14 cellular contexts compared by ENCODE assay signal in the genomic region with DNA sequence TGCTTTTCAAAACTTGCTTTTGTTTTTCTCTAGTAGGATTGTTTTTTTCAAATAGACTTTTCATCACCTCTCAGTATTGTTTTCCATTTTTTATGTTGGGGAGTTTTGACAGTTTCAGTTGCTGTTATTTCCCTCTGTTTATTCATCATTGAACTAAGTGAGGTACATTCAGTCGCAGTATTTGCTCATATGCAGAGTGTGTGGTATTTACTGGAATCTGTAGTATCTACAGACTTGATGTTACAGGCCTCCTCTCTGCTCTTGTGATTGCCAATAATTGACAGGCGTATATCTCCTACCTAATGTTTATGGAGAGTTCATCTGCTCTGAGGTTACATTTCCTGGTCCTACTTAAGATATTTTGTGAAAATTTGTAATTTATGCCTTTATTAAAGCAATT. TPM values are rescaled to one million over a fixed set of nuclear protein-coding genes. Genes with fewer than 3 reads are reported as not detected.
DNase-seq lines count a peak whose midpoint lies in the region; ATAC-seq and TF ChIP-seq lines count a peak whose summit lies in the region.
"Had no signal": no experiment of that assay in that cellular context is flagged by ENCODE, and none has a peak within 500 bp of the region (broad histone marks: within the 10 kb centered on the region; RNA-seq: fewer than 3 reads in every experiment).

No MANE protein-coding gene starts in this region.

- H3K79me2 ChIP-seq in KMS-11 (ENCODE audit: insufficient read depth, low read depth), result no peaks in the 10 kb centered on the region

- H3K27ac Mint-ChIP-seq in activated T-cell treated with anti-CD3 and anti-CD28 coated beads, Interleukin-2, amount 50 U/mL, for 72 hours, result peak overlapping the region; percentile 99
- H3K27ac Mint-ChIP-seq in stimulated activated naive CD8-positive, alpha-beta T cell treated with anti-CD3 and anti-CD28 coated beads, Interleukin-15, Interleukin-2, amounts not matched to agents 100 ng/mL and 50 ng/mL, for 24 hours, result peak overlapping the region; percentile 46

- H3K9me3 ChIP-seq in prostate gland, result no peaks in the 10 kb centered on the region
- H3K9me3 ChIP-seq: heart right ventricle, neutrophil, upper lobe of left lung had no signal

- H3K4me3 ChIP-seq in KMS-11 (IDR thresholded peaks at IDR 0.05; ENCODE audit: insufficient read depth, low read depth, low read length) (no peak overlapping the region), prostate gland (no peak overlapping the region)
- H3K4me3 ChIP-seq: heart right ventricle, upper lobe of left lung had no signal

- no peak overlapping the region for H3K9ac ChIP-seq in KMS-11

- peak overlapping the region; percentile 52 to 64 for H3K4me3 Mint-ChIP-seq in activated T-cell treated with anti-CD3 and anti-CD28 coated beads, Interleukin-2, amount 50 U/mL, for 72 hours
- peak overlapping the region; percentile 27 for H3K4me3 Mint-ChIP-seq in stimulated activated naive CD8-positive, alpha-beta T cell treated with anti-CD3 and anti-CD28 coated beads, Interleukin-15, Interleukin-2, amounts not matched to agents 100 ng/mL and 50 ng/mL, for 24 hours

- TF ChIP-seq CTCF in KMS-11 (conservative IDR thresholded peaks at IDR 0.05; ENCODE audit: low read depth, low read length) (no peak), prostate gland (IDR thresholded peaks at IDR 0.05) (no peak)

- peaks cover 17 to 35% of the 10 kb centered on the region in 2 donors for H3K36me3 Mint-ChIP-seq in activated T-cell treated with anti-CD3 and anti-CD28 coated beads, Interleukin-2, amount 50 U/mL, for 72 hours (ENCODE audit: insufficient read depth in 2 of 2)
- H3K36me3 Mint-ChIP-seq in stimulated activated naive CD8-positive, alpha-beta T cell treated with anti-CD3 and anti-CD28 coated beads, Interleukin-15, Interleukin-2, amounts not matched to agents 100 ng/mL and 50 ng/mL, for 24 hours (ENCODE audit: low read depth), result peaks cover 53% of the 10 kb centered on the region

- peaks cover 6 to 10% of the 10 kb centered on the region in 2 donors for H3K9me3 Mint-ChIP-seq in activated T-cell treated with anti-CD3 and anti-CD28 coated beads, Interleukin-2, amount 50 U/mL, for 72 hours
- H3K9me3 Mint-ChIP-seq in stimulated activated naive CD8-positive, alpha-beta T cell treated with anti-CD3 and anti-CD28 coated beads, Interleukin-15, Interleukin-2, amounts not matched to agents 100 ng/mL and 50 ng/mL, for 24 hours, result peaks cover 20% of the 10 kb centered on the region

- no peak overlapping the region for H3K27ac ChIP-seq in KMS-11
- no peak overlapping the region for H3K27ac ChIP-seq in prostate gland
- H3K27ac ChIP-seq: heart right ventricle, neutrophil, upper lobe of left lung had no signal

- peak; percentile 24 to 27 for DNase-seq in activated T-cell treated with anti-CD3 and anti-CD28 coated beads, Interleukin-2, amount 50 U/mL, for 72 hours
- DNase-seq in activated T-cell treated with anti-CD3 and anti-CD28 coated beads, Interleukin-2, amount 50 U/mL, for 48 hours, result no peak
- DNase-seq in iPS-NIHi7 (ENCODE audit: extremely low spot score) (no peak), NCI-H1436 treated with DMSO at 0.1 percent for 48 hours (lab: John Stamatoyannopoulos, UW) (no peak), prostate gland (ENCODE audit: low spot score) (no peak)
- DNase-seq: DMS79, heart right ventricle, NCI-H2171, OCI-M1, upper lobe of left lung had no signal

- H3K36me3 ChIP-seq in KMS-11 (ENCODE audit: insufficient read depth), result no peaks in the 10 kb centered on the region
- no peaks in the 10 kb centered on the region for H3K36me3 ChIP-seq in prostate gland
- H3K36me3 ChIP-seq: heart right ventricle, neutrophil, upper lobe of left lung had no signal

- peaks cover 96% of the 10 kb centered on the region for H3K4me1 Mint-ChIP-seq in activated T-cell treated with anti-CD3 and anti-CD28 coated beads, Interleukin-2, amount 50 U/mL, for 72 hours (ENCODE audit: low read depth)
- H3K4me1 Mint-ChIP-seq in stimulated activated naive CD8-positive, alpha-beta T cell treated with anti-CD3 and anti-CD28 coated beads, Interleukin-15, Interleukin-2, amounts not matched to agents 100 ng/mL and 50 ng/mL, for 24 hours (ENCODE audit: low read depth), result peaks cover 90% of the 10 kb centered on the region

- H3K4me1 ChIP-seq in KMS-11 (ENCODE audit: low read depth, poor library complexity, severe bottlenecking) (peaks cover 26% of the 10 kb centered on the region), prostate gland (replicated peaks) (no peaks in the 10 kb centered on the region)

- TF ChIP-seq POLR2A in prostate gland (IDR thresholded peaks at IDR 0.05), result no peak

- no peaks in the 10 kb centered on the region for H4K20me1 ChIP-seq in KMS-11 (ENCODE audit: insufficient read depth)

- 99% methylated on average over 2 of the region's 2 CpGs for WGBS in prostate gland

- ATAC-seq in activated T-cell treated with anti-CD3 and anti-CD28 coated beads, Interleukin-2, amount 50 U/mL, for 72 hours (replicated peaks in 1 of 2), result peak; percentile 93 to 95
- peak; percentile 55 for ATAC-seq in GM21786 (IDR thresholded peaks at IDR 0.05; ENCODE audit: unreplicated experiment)
- ATAC-seq: heart right ventricle had no signal

- H3K27me3 ChIP-seq in KMS-11 (ENCODE audit: insufficient read depth, low read depth) (no peaks in the 10 kb centered on the region), prostate gland (replicated peaks; ENCODE audit: insufficient read depth) (no peaks in the 10 kb centered on the region)
- H3K27me3 ChIP-seq: heart right ventricle, neutrophil, upper lobe of left lung had no signal

- H2AFZ ChIP-seq in KMS-11 (ENCODE audit: low read depth), result no peak overlapping the region

- H3K4me2 ChIP-seq in KMS-11, result peak overlapping the region; percentile 6; the same call in 1 of the 2 replicates

- intact Hi-C loops in prostate gland (cut with DNase I), result no loop called here

- H3K27me3 Mint-ChIP-seq in activated T-cell treated with anti-CD3 and anti-CD28 coated beads, Interleukin-2, amount 50 U/mL, for 72 hours (ENCODE audit: low read depth), result no peaks in the 10 kb centered on the region
- no peaks in the 10 kb centered on the region for H3K27me3 Mint-ChIP-seq in stimulated activated naive CD8-positive, alpha-beta T cell treated with anti-CD3 and anti-CD28 coated beads, Interleukin-15, Interleukin-2, amounts not matched to agents 100 ng/mL and 50 ng/mL, for 24 hours

RNA-seq across cellular contexts. Expression of a gene that starts 49.6 kb away (rescaled TPM):
- total RNA-seq in activated T-cell treated with anti-CD3 and anti-CD28 coated beads, Interleukin-2, amount 50 U/mL, for 72 hours, result 10 to 100 TPM; 30.7 to 31.5 TPM
- 10 to 100 TPM; 16.5 to 35.1 TPM for total RNA-seq in prostate gland

Comparison
In these comparisons a context has a peak if more than half of its experiments do, and no peak if none do; other contexts are left out.
1. DNase-seq: peak in activated T-cell treated with anti-CD3 and anti-CD28 coated beads, Interleukin-2, amount 50 U/mL, for 72 hours (2 of 2); none in activated T-cell treated with anti-CD3 and anti-CD28 coated beads, Interleukin-2, amount 50 U/mL, for 48 hours (0 of 2), iPS-NIHi7 (single experiment), NCI-H1436 treated with DMSO at 0.1 percent for 48 hours (single experiment) and prostate gland (single experiment).